In genomic region chr10:109029870-109030269, GRCh38 we compare ENCODE assay signal across 10 cellular contexts.
"Had no signal": no experiment of that assay in that cellular context is flagged by ENCODE, and none has a peak within 500 bp of the region (broad histone marks: within the 10 kb centered on the region; RNA-seq: fewer than 3 reads in every experiment).

No MANE protein-coding gene starts in this region.

- DNase-seq: activated CD4-positive, alpha-beta T cell treated with anti-CD3 and anti-CD28 coated beads, Interleukin-2, amount 10 ng/mL, durations not matched to agents 24 days and 14 days; activated CD8-positive, alpha-beta memory T cell treated with anti-CD3 and anti-CD28 coated beads for 24 hours; activated naive CD4-positive, alpha-beta T cell treated with anti-CD3 and anti-CD28 coated beads, Interleukin-2, amount 10 ng/mL, durations not matched to agents 7 days and 5 days; amniotic stem cell; cerebellar nuclear complex; dermis blood vessel endothelial cell; hippocampal formation; kidney glomerular epithelial cell; stimulated activated CD4-positive, alpha-beta T cell treated with anti-CD3 and anti-CD28 coated beads, Interleukin-15, amount 100 ng/mL, for 24 hours; uterus had no signal
